ENCODE assay signal across 16 cellular contexts in the genomic region with DNA sequence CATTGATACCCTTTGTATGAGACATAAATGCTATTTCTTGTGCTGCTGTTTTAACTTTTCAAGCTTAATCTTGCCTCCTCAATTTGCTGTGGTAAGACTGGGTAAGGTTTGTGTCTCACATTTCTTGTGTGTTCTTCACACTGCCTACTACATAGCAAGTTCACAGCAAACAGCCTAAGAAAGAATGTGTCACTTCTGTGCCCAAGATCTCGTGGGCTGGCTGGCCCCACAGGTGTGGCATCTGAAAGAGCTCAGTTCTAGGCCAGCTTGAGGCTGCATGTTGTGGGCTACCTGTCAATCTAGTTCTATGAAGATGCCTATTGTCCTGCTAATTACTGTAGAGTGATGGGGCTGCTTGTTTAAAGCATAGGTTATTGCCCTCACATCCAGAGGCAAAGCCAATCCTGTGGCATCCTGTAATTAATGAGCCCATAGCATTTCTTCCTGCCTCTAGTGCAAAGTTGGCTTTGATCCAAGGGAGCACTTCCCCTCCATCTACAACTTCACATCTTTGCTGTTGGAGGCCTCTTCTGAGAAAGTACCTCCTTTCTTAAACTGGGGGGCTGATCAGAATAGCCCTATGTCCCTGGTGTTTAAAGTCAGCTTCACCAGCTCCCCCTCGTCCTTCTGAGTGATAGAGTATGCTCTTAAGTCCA. TPM values are rescaled to one million over a fixed set of nuclear protein-coding genes. Genes with fewer than 3 reads are reported as not detected.
A peak's percentile ranks its signal among the peaks of the same experiment; 100 is the strongest.
DNase-seq lines count a peak whose midpoint lies in the region; TF ChIP-seq lines count a peak whose summit lies in the region.
"Had no signal": no experiment of that assay in that cellular context is flagged by ENCODE, and none has a peak within 500 bp of the region (broad histone marks: within the 10 kb centered on the region; RNA-seq: fewer than 3 reads in every experiment).

No MANE protein-coding gene starts in this region.

- H3K9me3 ChIP-seq in Karpas-422 (ENCODE audit: low read length) (no peaks in the 10 kb centered on the region), BE2C (no peaks in the 10 kb centered on the region)
- H3K9me3 ChIP-seq: esophagus muscularis mucosa, spleen, upper lobe of left lung had no signal

- H3K4me2 ChIP-seq in Karpas-422 (ENCODE audit: low read depth, low read length, poor library complexity, severe bottlenecking): no peak overlapping the region
- H3K4me2 ChIP-seq: KMS-11 had no signal

- H3K4me3 ChIP-seq in Karpas-422 (ENCODE audit: low read length): no peak overlapping the region
- H3K4me3 ChIP-seq in BE2C (ENCODE audit: low read depth, low read length): no peak overlapping the region
- H3K4me3 ChIP-seq: esophagus muscularis mucosa, lung, spleen, upper lobe of left lung had no signal

- no peaks in the 10 kb centered on the region for H4K20me1 ChIP-seq in Karpas-422 (ENCODE audit: insufficient read depth, low read depth, low read length)

- DNase-seq in NCI-H82 (lab: John Stamatoyannopoulos, UW): peak; percentile 17
- DNase-seq in NCI-H82 treated with DMSO at 0.1 percent for 48 hours (lab: John Stamatoyannopoulos, UW; ENCODE audit: unreplicated experiment): no peak
- peak; percentile 78 for DNase-seq in Karpas-422
- DNase-seq in T-helper 2 cell treated with Interferon-gamma antibody and Interleukin-4, amounts not matched to agents 5 μg/mL and 100 μg/mL, for 36 hours (ENCODE audit: low spot score): no peak
- DNase-seq in nephron progenitor cell: no peak
- DNase-seq in kidney tubule cell (ENCODE audit: low spot score): no peak
- no peak for DNase-seq in BE2C
- no peak for DNase-seq in DMS53 treated with DMSO at 0.1 percent for 48 hours (lab: John Stamatoyannopoulos, UW; ENCODE audit: unreplicated experiment)
- DNase-seq: ACHN; activated naive CD4-positive, alpha-beta T cell treated with Interleukin-2 at 50 U/mL for 16 hours; NCI-H510A; spleen; upper lobe of left lung had no signal

- peaks cover 15% of the 10 kb centered on the region for H3K4me1 Mint-ChIP-seq in T-helper 2 cell treated with Interferon-gamma antibody and Interleukin-4, amounts not matched to agents 5 μg/mL and 100 μg/mL, for 36 hours (ENCODE audit: low read depth)
- peaks cover 21% of the 10 kb centered on the region for H3K4me1 Mint-ChIP-seq in nephron progenitor cell

- H3K27me3 ChIP-seq in Karpas-422 (ENCODE audit: low read length) (no peaks in the 10 kb centered on the region), BE2C (no peaks in the 10 kb centered on the region)
- H3K27me3 ChIP-seq: esophagus muscularis mucosa, spleen, upper lobe of left lung had no signal

- no peak for TF ChIP-seq CTCF in nephron progenitor cell (IDR thresholded peaks at IDR 0.05)
- no peak for TF ChIP-seq CTCF in BE2C (IDR thresholded peaks at IDR 0.05; ENCODE audit: low read depth, low read length)

- H3K36me3 ChIP-seq in Karpas-422 (ENCODE audit: insufficient read depth, low read length) (no peaks in the 10 kb centered on the region), BE2C (no peaks in the 10 kb centered on the region)
- H3K36me3 ChIP-seq: upper lobe of left lung had no signal

- no peaks in the 10 kb centered on the region for H3K36me3 Mint-ChIP-seq in T-helper 2 cell treated with Interferon-gamma antibody and Interleukin-4, amounts not matched to agents 5 μg/mL and 100 μg/mL, for 36 hours (ENCODE audit: low read depth)
- no peaks in the 10 kb centered on the region for H3K36me3 Mint-ChIP-seq in nephron progenitor cell (ENCODE audit: low read depth)

- H3K27me3 Mint-ChIP-seq in T-helper 2 cell treated with Interferon-gamma antibody and Interleukin-4, amounts not matched to agents 5 μg/mL and 100 μg/mL, for 36 hours (ENCODE audit: low read depth): no peaks in the 10 kb centered on the region
- no peaks in the 10 kb centered on the region for H3K27me3 Mint-ChIP-seq in nephron progenitor cell (ENCODE audit: low read depth, poor library complexity)

- no peaks in the 10 kb centered on the region for H3K9me2 ChIP-seq in Karpas-422 (replicated peaks; ENCODE audit: insufficient read depth, low read length)

- H3K4me3 Mint-ChIP-seq in T-helper 2 cell treated with Interferon-gamma antibody and Interleukin-4, amounts not matched to agents 5 μg/mL and 100 μg/mL, for 36 hours: no peak overlapping the region
- H3K4me3 Mint-ChIP-seq in nephron progenitor cell: no peak overlapping the region

- H3K9me3 Mint-ChIP-seq in T-helper 2 cell treated with Interferon-gamma antibody and Interleukin-4, amounts not matched to agents 5 μg/mL and 100 μg/mL, for 36 hours: no peaks in the 10 kb centered on the region
- H3K9me3 Mint-ChIP-seq in nephron progenitor cell: no peaks in the 10 kb centered on the region

- peak overlapping the region; percentile 4 for H3K27ac Mint-ChIP-seq in T-helper 2 cell treated with Interferon-gamma antibody and Interleukin-4, amounts not matched to agents 5 μg/mL and 100 μg/mL, for 36 hours
- peak overlapping the region; percentile 92 for H3K27ac Mint-ChIP-seq in nephron progenitor cell

- H3K4me1 ChIP-seq in Karpas-422 (ENCODE audit: low read length) (peaks cover 12% of the 10 kb centered on the region), BE2C (no peaks in the 10 kb centered on the region)
- H3K4me1 ChIP-seq: esophagus muscularis mucosa had no signal

- H3K79me2 ChIP-seq in Karpas-422 (ENCODE audit: low read length): no peaks in the 10 kb centered on the region

- H2AFZ ChIP-seq in Karpas-422 (ENCODE audit: low read length): 0 out of 2 replicates have a peak overlapping the region, but pooled peaks have one; percentile 2

- H3K27ac ChIP-seq in Karpas-422 (ENCODE audit: low read length): no peak overlapping the region
- H3K27ac ChIP-seq: esophagus muscularis mucosa, KMS-11, upper lobe of left lung had no signal

- no peak overlapping the region for H3K9ac ChIP-seq in Karpas-422 (ENCODE audit: low read length)
- H3K9ac ChIP-seq: KMS-11 had no signal

RNA-seq across cellular contexts. Expression of a gene that starts 40.9 kb away (rescaled TPM):
- total RNA-seq in Karpas-422 (2014; rRNA removed; shearing (Covaris generic); ENCODE audit: low replicate concordance): 0.71 and 1.3 TPM in 2 replicates
- polyA plus RNA-seq in BE2C (2012; ENCODE audit: insufficient read depth, insufficient read length, low read depth): 3.8 TPM

Comparison
In these comparisons a context has a peak if more than half of its experiments do, and no peak if none do; other contexts are left out.
1. DNase-seq: peak in NCI-H82 (single experiment) and Karpas-422 (single experiment); none in NCI-H82 treated with DMSO at 0.1 percent for 48 hours (single experiment), T-helper 2 cell treated with Interferon-gamma antibody and Interleukin-4, amounts not matched to agents 5 μg/mL and 100 μg/mL, for 36 hours (single experiment), nephron progenitor cell (single experiment), kidney tubule cell (single experiment), BE2C (single experiment) and DMS53 treated with DMSO at 0.1 percent for 48 hours (single experiment).